Comparison of ENCODE assay signal across 8 cellular contexts in the genomic region with DNA sequence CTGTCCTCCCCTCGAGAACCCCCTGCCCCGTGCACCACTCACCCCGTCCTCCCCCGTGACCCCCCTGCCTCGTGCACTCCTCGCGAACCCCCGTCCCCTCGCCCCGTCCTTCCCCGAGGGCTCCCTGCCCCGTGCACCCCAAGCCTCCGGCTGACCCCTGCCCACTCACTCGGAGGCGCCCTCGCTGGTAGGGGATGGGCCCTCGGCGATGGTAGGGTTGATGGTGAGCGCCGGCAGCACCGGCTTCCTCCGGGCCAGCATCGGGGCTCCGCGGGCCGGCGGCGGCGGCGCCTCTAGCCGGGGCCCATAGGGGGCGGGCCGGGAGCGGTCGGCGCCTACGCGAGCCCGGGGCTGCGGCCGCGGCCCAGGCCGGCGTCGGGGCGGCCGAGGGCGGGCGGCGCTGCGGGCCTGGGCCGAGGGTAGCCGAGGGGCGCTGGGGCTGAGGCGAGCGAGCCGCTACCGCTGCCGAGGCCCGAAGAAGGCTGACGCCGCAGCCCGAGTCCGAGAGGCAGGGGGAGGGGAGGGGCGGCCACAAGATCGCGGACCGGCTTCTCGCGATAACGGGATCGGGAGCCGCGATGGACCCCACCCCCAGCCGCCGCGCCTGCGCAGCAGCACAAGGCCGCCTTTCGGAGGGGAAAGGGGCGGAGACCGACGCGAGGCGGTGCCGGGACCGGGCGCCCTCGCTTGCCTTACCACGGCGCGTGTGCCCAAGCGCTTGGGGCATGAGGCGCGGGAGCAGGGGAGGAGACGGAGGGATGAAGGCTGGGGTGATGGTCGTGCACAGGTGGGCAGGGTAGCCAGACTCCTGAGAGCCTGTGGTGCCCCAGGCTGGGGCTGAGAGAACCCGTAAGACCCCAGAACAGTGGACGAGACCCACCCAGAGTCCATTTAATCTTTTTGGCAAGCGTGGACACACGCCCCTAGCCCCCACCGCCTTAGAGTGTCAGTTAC. TPM values are rescaled to one million over a fixed set of nuclear protein-coding genes. Genes with fewer than 3 reads are reported as not detected.
DNase-seq lines count a peak whose midpoint lies in the region; FAIRE-seq and TF ChIP-seq lines count a peak whose summit lies in the region.

A gene (minus strand): TSS at position 508 of the 954 bp plus-strand sequence. CDS start 247 bp downstream, at position 261.

- no peak for FAIRE-seq in frontal cortex (lab: Jason Lieb, UNC)

- CTCF ChIA-PET in activated naive CD4-positive, alpha-beta T cell treated with anti-CD3 and anti-CD28 coated beads for 36 hours (lab: Charles Lee): interaction anchor here (0.9 kb wide), 1 partner anchor 16 kb away, joined by 4 read pairs; no protein-coding TSS in a partner anchor

- no peaks in the 10 kb centered on the region for H3K9me3 Mint-ChIP-seq in activated naive CD4-positive, alpha-beta T cell treated with anti-CD3 and anti-CD28 coated beads for 36 hours

- H3K27ac ChIP-seq in neutrophil: peak within 1 kb of the TSS; percentile 79

- no peaks in the 10 kb centered on the region for H3K9me3 ChIP-seq in neutrophil

- H3K36me3 Mint-ChIP-seq in activated naive CD4-positive, alpha-beta T cell treated with anti-CD3 and anti-CD28 coated beads for 36 hours (ENCODE audit: low read depth): no peaks in the 10 kb centered on the region

- intact Hi-C loops in activated naive CD4-positive, alpha-beta T cell treated with anti-CD3 and anti-CD28 coated beads for 36 hours (cut with micrococcal nuclease): loop anchor here (1.0 to 5.0 kb wide), 4 partner anchors 58 to 362 kb away; a partner anchor contains a TSS

- H3K4me3 ChIP-seq in H7 (ENCODE audit: insufficient read depth, low read depth, low read length) (peak within 1 kb of the TSS; percentile 88), neutrophil (ENCODE audit: low read depth in 1 of 2, low read length in 1 of 2) (peak within 1 kb of the TSS; percentile 64 to 75)

- peak; percentile 40 for TF ChIP-seq CTCF in neutrophil (IDR thresholded peaks at IDR 0.05)
- TF ChIP-seq CTCF in subcutaneous adipose tissue (IDR thresholded peaks at IDR 0.05; ENCODE audit: low read depth): no peak

- peaks cover 24% of the 10 kb centered on the region for H3K4me1 Mint-ChIP-seq in activated naive CD4-positive, alpha-beta T cell treated with anti-CD3 and anti-CD28 coated beads for 36 hours (ENCODE audit: low read depth)

- H3K27me3 ChIP-seq in H7 (ENCODE audit: control insufficient read depth, insufficient read depth, low read length): no peaks in the 10 kb centered on the region
- H3K27me3 ChIP-seq in neutrophil: no peaks in the 10 kb centered on the region

- peak within 1 kb of the TSS; percentile 85 for H3K4me3 Mint-ChIP-seq in activated naive CD4-positive, alpha-beta T cell treated with anti-CD3 and anti-CD28 coated beads for 36 hours

- H3K4me1 ChIP-seq in neutrophil (ENCODE audit: control insufficient read depth in 1 of 2, insufficient read depth in 1 of 2, low read depth in 1 of 2, low read length in 1 of 2): peaks cover 20 to 26% of the 10 kb centered on the region in 2 experiments

- no peaks in the 10 kb centered on the region; the same call in 1 of the 2 replicates for H3K36me3 ChIP-seq in H7 (replicated peaks; ENCODE audit: control insufficient read depth, insufficient read depth, low read length)
- H3K36me3 ChIP-seq in neutrophil: peaks cover 21% of the 10 kb centered on the region

- H3K27ac Mint-ChIP-seq in activated naive CD4-positive, alpha-beta T cell treated with anti-CD3 and anti-CD28 coated beads for 36 hours: peak within 1 kb of the TSS; percentile 84

- DNase-seq in EL (peak; percentile 91), H7 (peak; percentile 100), MV-4-11 (lab: John Stamatoyannopoulos, UW) (peak; percentile 90), SK-N-DZ (ENCODE audit: low spot score) (peak; percentile 87), frontal cortex (ENCODE audit: low spot score in 2 of 2) (peak; percentile 95 to 98)
- DNase-seq in activated naive CD4-positive, alpha-beta T cell treated with anti-CD3 and anti-CD28 coated beads for 36 hours: peak; percentile 96

- H3K27me3 Mint-ChIP-seq in activated naive CD4-positive, alpha-beta T cell treated with anti-CD3 and anti-CD28 coated beads for 36 hours (ENCODE audit: low read depth): no peaks in the 10 kb centered on the region

RNA-seq across cellular contexts. Expression of the gene that starts here (rescaled TPM):
- total RNA-seq in H7 (2014; rRNA removed; shearing (Covaris generic)): 221 and 226 TPM in 2 replicates
- polyA plus RNA-seq in SK-N-DZ (2014; cell fraction: cytosol; rRNA removed): 125 and 130 TPM in 2 replicates
- polyA plus RNA-seq in SK-N-DZ (2014; cell fraction: nucleus; rRNA removed): 70.3 and 81.0 TPM in 2 replicates
- total RNA-seq in activated naive CD4-positive, alpha-beta T cell treated with anti-CD3 and anti-CD28 coated beads for 36 hours: 100 to 1,000 TPM; 101 to 103 TPM
- total RNA-seq in frontal cortex (99.1 TPM), subcutaneous adipose tissue (10 to 100 TPM; 39.3 to 66.1 (median 56.3) TPM)

Comparison
In these comparisons a context has a peak if more than half of its experiments do, and no peak if none do; other contexts are left out.
1. Peak in every context shown above with its lines: DNase-seq, H3K4me3 ChIP-seq and H3K27ac ChIP-seq.